8 cellular contexts compared by ENCODE assay signal in the genomic region with DNA sequence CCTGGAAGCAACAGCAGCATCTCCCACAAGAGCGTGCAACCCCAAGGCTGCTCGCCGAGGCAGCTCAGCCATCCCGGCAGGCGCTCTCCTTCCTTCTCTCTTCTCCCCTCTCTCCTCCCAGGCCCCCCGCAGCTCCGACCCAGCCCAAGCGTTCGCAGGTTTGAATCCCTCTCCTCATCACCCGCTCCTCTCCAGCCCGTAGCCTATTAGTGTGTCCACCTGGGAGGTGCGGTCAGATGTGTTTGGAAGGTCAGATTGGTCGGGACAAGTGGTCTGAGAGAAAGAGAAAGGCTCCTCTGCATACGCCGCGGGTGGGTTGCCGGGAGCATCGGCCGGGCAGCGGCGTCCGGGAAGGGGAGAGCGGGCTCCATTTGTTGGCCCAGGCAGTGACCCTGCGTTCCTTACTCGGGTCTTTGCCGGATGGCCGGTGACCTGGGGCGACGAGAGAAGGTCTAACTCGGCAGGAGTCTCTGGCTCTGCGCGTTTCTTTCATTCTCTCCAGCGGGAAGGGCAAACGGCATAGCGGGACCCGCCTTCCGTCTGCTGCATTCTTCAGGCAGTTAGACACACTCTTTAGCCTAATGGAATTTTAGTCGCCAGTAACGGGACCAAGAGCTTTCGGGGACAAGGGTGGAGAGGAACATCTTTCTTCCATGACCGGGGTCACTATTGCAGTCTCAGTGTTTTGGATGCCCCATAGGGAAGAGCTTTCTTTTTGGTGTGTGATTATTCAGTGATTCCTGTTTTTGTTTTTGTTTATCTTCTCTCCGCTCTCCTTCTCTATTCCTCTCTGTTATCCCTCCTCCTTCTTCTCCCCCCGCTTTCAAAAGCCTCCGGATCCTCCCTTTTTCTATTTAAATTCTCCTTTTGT. TPM values are rescaled to one million over a fixed set of nuclear protein-coding genes. Genes with fewer than 3 reads are reported as not detected.
DNase-seq lines count a peak whose midpoint lies in the region; ATAC-seq and TF ChIP-seq lines count a peak whose summit lies in the region.

No MANE protein-coding gene starts in this region.

- no peak overlapping the region for H2AK5ac ChIP-seq in H9 (ENCODE audit: insufficient read length, low read length)

- H3K9me2 ChIP-seq in SK-N-SH = no peaks in the 10 kb centered on the region

- no peak overlapping the region for H3K27ac ChIP-seq in H9 (ENCODE audit: insufficient read length, low read depth, low read length)
- H3K27ac ChIP-seq in SK-N-SH (ENCODE audit: low read depth in 2 of 2, low read length in 1 of 2) = peak overlapping the region in 1 of 2 experiments; percentile 65; a peak in 2 of 4 replicates
- peak overlapping the region; percentile 64 for H3K27ac ChIP-seq in ectodermal cell (ENCODE audit: insufficient read depth, low read depth, low read length, poor library complexity, severe bottlenecking)
- H3K27ac ChIP-seq in right lobe of liver = no peak overlapping the region
- H3K27ac ChIP-seq in stomach = no peak overlapping the region

- H3K4me1 Mint-ChIP-seq in H9 = peaks cover 20 to 26% of the 10 kb centered on the region in 2 experiments

- H3K27me3 ChIP-seq in H9 (ENCODE audit: insufficient read depth, low read length) = peaks cover 28% of the 10 kb centered on the region
- no peaks in the 10 kb centered on the region; the same call in 1 of the 2 replicates for H3K27me3 ChIP-seq in SK-N-SH (ENCODE audit: insufficient read depth)
- peaks cover 69% of the 10 kb centered on the region for H3K27me3 ChIP-seq in ectodermal cell (ENCODE audit: control insufficient read depth, insufficient read depth, low read length, poor library complexity, severe bottlenecking)
- peaks cover 5 to 31% of the 10 kb centered on the region in 2 donors for H3K27me3 ChIP-seq in right lobe of liver
- peaks cover 17 to 84% (median 47%) of the 10 kb centered on the region in 3 donors for H3K27me3 ChIP-seq in stomach

- H2AFZ ChIP-seq in H9 (ENCODE audit: low read length) = no peak overlapping the region
- peak overlapping the region; percentile 98 for H2AFZ ChIP-seq in SK-N-SH (ENCODE audit: low read depth)

- no peak overlapping the region for H3K4ac ChIP-seq in H9 (ENCODE audit: low read depth, low read length)

- DNase-seq in ELR (ENCODE audit: low read depth) (peak; percentile 64), H9 (peak; percentile 76), SK-N-SH (no peak), right lobe of liver (peak in 2 of 3 donors; percentile 21 to 35), stomach (peak; percentile 25), NCI-H2196 treated with DMSO at 0.1 percent for 48 hours (lab: John Stamatoyannopoulos, UW; ENCODE audit: unreplicated experiment) (no peak), NOMO-1 treated with DMSO at 0.1 percent for 48 hours (lab: John Stamatoyannopoulos, UW; ENCODE audit: unreplicated experiment) (no peak)

- H3K4me1 ChIP-seq in H9 (ENCODE audit: insufficient read depth, low read length) = no peaks in the 10 kb centered on the region
- peaks cover 0 to 25% of the 10 kb centered on the region in 2 experiments; a peak in 2 of 4 replicates for H3K4me1 ChIP-seq in SK-N-SH (ENCODE audit: control insufficient read depth in 1 of 2, insufficient read depth in 2 of 2, low read depth in 1 of 2, low read length in 1 of 2)
- peaks cover 4% of the 10 kb centered on the region for H3K4me1 ChIP-seq in ectodermal cell (ENCODE audit: control insufficient read depth, insufficient read depth, low read length)
- H3K4me1 ChIP-seq in right lobe of liver = peaks cover 0 to 20% (median 6%) of the 10 kb centered on the region in 4 donors
- H3K4me1 ChIP-seq in stomach = peaks cover 25 to 39% (median 30%) of the 10 kb centered on the region in 4 donors

- H3T11ph ChIP-seq in H9 (ENCODE audit: low read length) = no peak overlapping the region

- H3K4me3 ChIP-seq in SK-N-SH (ENCODE audit: low read depth in 2 of 2, low read length in 1 of 2) (peak overlapping the region; percentile 57 to 83), ectodermal cell (ENCODE audit: insufficient read depth, low read depth, low read length) (peak overlapping the region; percentile 61), right lobe of liver (peak overlapping the region; percentile 28 to 39 (median 37)), stomach (peak overlapping the region; percentile 42 to 58 (median 52))

- H3K14ac ChIP-seq in H9 (ENCODE audit: insufficient read depth, low read length) = no peak overlapping the region

- no peaks in the 10 kb centered on the region for H3K9me3 Mint-ChIP-seq in H9

- TF ChIP-seq POLR2A in right lobe of liver (IDR thresholded peaks at IDR 0.05) (no peak), stomach (IDR thresholded peaks at IDR 0.05) (no peak)

- no peaks in the 10 kb centered on the region for H3K9me3 ChIP-seq in H9 (ENCODE audit: control insufficient read depth, low read depth, low read length)
- H3K9me3 ChIP-seq in SK-N-SH = no peaks in the 10 kb centered on the region
- no peaks in the 10 kb centered on the region for H3K9me3 ChIP-seq in ectodermal cell (ENCODE audit: control insufficient read depth, low read length)
- H3K9me3 ChIP-seq in right lobe of liver = no peaks in the 10 kb centered on the region
- H3K9me3 ChIP-seq in stomach = no peaks in the 10 kb centered on the region

- H3K27ac Mint-ChIP-seq in H9 = peak overlapping the region in 1 of 3 experiments; percentile 90; a peak in 2 of 7 replicates

- H3K36me3 ChIP-seq in SK-N-SH (replicated peaks in 1 of 2; ENCODE audit: control insufficient read depth in 1 of 2, insufficient read depth in 2 of 2, low read length in 1 of 2) (no peaks in the 10 kb centered on the region), ectodermal cell (ENCODE audit: control insufficient read depth, insufficient read depth, low read length) (no peaks in the 10 kb centered on the region), right lobe of liver (no peaks in the 10 kb centered on the region), stomach (no peaks in the 10 kb centered on the region)

- TF ChIP-seq CTCF in H9 (conservative IDR thresholded peaks at IDR 0.05) = no peak
- no peak for TF ChIP-seq CTCF in SK-N-SH (IDR thresholded peaks at IDR 0.05)
- TF ChIP-seq CTCF in right lobe of liver (IDR thresholded peaks at IDR 0.05) = no peak
- TF ChIP-seq CTCF in stomach (IDR thresholded peaks at IDR 0.05) = no peak

- H4K20me1 ChIP-seq in H9 (ENCODE audit: control insufficient read depth, insufficient read depth, insufficient read length) (no peaks in the 10 kb centered on the region), SK-N-SH (ENCODE audit: insufficient read depth) (no peaks in the 10 kb centered on the region)

- H3K79me2 ChIP-seq in H9 (ENCODE audit: insufficient read depth, low read length) (no peaks in the 10 kb centered on the region), SK-N-SH (ENCODE audit: insufficient read depth) (no peaks in the 10 kb centered on the region)

- H2BK120ac ChIP-seq in H9 (ENCODE audit: low read depth, low read length, poor library complexity, severe bottlenecking) = no peak overlapping the region

- no peak overlapping the region for H3K23ac ChIP-seq in H9 (ENCODE audit: insufficient read length, low read depth, low read length)

- POLR2A ChIA-PET in SK-N-SH (lab: Yijun Ruan, JAX) = no interaction called here

- no peak overlapping the region for H4K8ac ChIP-seq in H9 (replicated peaks; ENCODE audit: insufficient read length, low read depth, low read length)

- H4K91ac ChIP-seq in H9 (ENCODE audit: insufficient read length, low read depth, low read length) = no peak overlapping the region

- no peak overlapping the region for H2BK15ac ChIP-seq in H9 (ENCODE audit: low read depth, low read length)

- no peak overlapping the region for H4K5ac ChIP-seq in H9 (ENCODE audit: insufficient read length, low read depth, low read length)

- CTCF ChIA-PET in SK-N-SH (lab: Yijun Ruan, JAX) = interaction anchor here (0.6 to 3.5 kb wide), 11 partner anchors 8 to 1389 kb away, joined by 3 to 15 read pairs (median 4); no protein-coding TSS in a partner anchor

- no peak overlapping the region for H3K9ac ChIP-seq in H9 (ENCODE audit: extremely low read depth, insufficient read length, low read length)
- H3K9ac ChIP-seq in SK-N-SH = peak overlapping the region; percentile 35; the same call in 1 of the 2 replicates

- H3K4me2 ChIP-seq in H9 (ENCODE audit: insufficient read depth, insufficient read length, low read length) (peak overlapping the region; percentile 77), SK-N-SH (peak overlapping the region; percentile 90)

- peaks cover 79% of the 10 kb centered on the region for H3K27me3 Mint-ChIP-seq in H9 (ENCODE audit: low read depth)

- H3F3A ChIP-seq in SK-N-SH (replicated peaks; ENCODE audit: insufficient read depth) = no peaks in the 10 kb centered on the region

- H3K56ac ChIP-seq in H9 (ENCODE audit: insufficient read length, low read depth, low read length) = no peak overlapping the region

- peaks cover 14% of the 10 kb centered on the region for H3K23me2 ChIP-seq in H9 (ENCODE audit: insufficient read length, low read depth, low read length, poor library complexity, severe bottlenecking)

- TF ChIP-seq EP300 in SK-N-SH (IDR thresholded peaks at IDR 0.05; ENCODE audit: borderline replicate concordance in 1 of 2, low read depth in 1 of 2, low read length in 1 of 2) = no peak
- no peak for TF ChIP-seq EP300 in stomach (IDR thresholded peaks at IDR 0.05)

- no peaks in the 10 kb centered on the region; a peak in 1 of 7 replicates for H3K36me3 Mint-ChIP-seq in H9 (ENCODE audit: insufficient read depth in 1 of 3, low read depth in 3 of 3)

- H2BK5ac ChIP-seq in H9 (ENCODE audit: insufficient read length, low read length) = no peak overlapping the region

- intact Hi-C loops in right lobe of liver (cut with DNase I) = no loop called here
- intact Hi-C loops in stomach (cut with DNase I; ENCODE audit: low total_unique reads) = no loop called here

- TF ChIP-seq RAD21 in SK-N-SH (IDR thresholded peaks at IDR 0.05; ENCODE audit: low read length) = no peak

- no peak overlapping the region for H2BK20ac ChIP-seq in H9 (ENCODE audit: low read depth, low read length, poor library complexity, severe bottlenecking)

- WGBS in H9 (ENCODE audit: extremely low coverage, insufficient read length, low lambda C conversion rate) = no CpG with 5 or more reads among the region's 44 CpGs
- WGBS in SK-N-SH (ENCODE audit: low lambda C conversion rate) = 2% methylated on average over 23 of the region's 44 CpGs
- WGBS in ectodermal cell, 2 experiments = 0 to 1% methylated on average over 43 to 44 of the region's 44 CpGs
- WGBS in right lobe of liver (ENCODE audit: insufficient coverage, low coverage, low lambda C conversion rate, missing lambda C conversion rate) = 0% methylated on average over 11 of the region's 44 CpGs
- 1 to 6% (median 2%) methylated on average over 34 to 44 of the region's 44 CpGs for WGBS in stomach, 5 donors

- H2BK12ac ChIP-seq in H9 (ENCODE audit: insufficient read length, low read depth, low read length) = no peak overlapping the region

- no peak overlapping the region for H3K18ac ChIP-seq in H9 (ENCODE audit: insufficient read length, low read depth, low read length)

- peak overlapping the region; percentile 71 to 84 for H3K4me3 Mint-ChIP-seq in H9

- H3K79me1 ChIP-seq in H9 (ENCODE audit: insufficient read depth, low read depth, low read length, poor library complexity, severe bottlenecking) = no peaks in the 10 kb centered on the region

- ATAC-seq in right lobe of liver = peak; percentile 46 to 54 (median 50)

RNA-seq across cellular contexts. Expression of a gene that starts 1.1 kb away (rescaled TPM):
- total RNA-seq in H9 (2021) = 0.39 and 1.1 TPM in 2 replicates
- 5.4 and 5.8 TPM in 2 replicates for polyA plus RNA-seq in SK-N-SH (2012; rRNA removed)
- 6.8 and 7.0 TPM in 2 replicates for polyA plus RNA-seq in SK-N-SH (2012; cell fraction: cytosol; rRNA removed)
- 2.1 and 2.9 TPM in 2 replicates for polyA plus RNA-seq in SK-N-SH (2012; cell fraction: nucleus; rRNA removed)
- 2.3 TPM for polyA plus RNA-seq in ectodermal cell (2013, experiment 1 of 4)
- 2.6 TPM for polyA plus RNA-seq in ectodermal cell (2013, experiment 2 of 4)
- 4.2 TPM for polyA plus RNA-seq in ectodermal cell (2013, experiment 3 of 4)
- 2.2 TPM for polyA plus RNA-seq in ectodermal cell (2013, experiment 4 of 4)
- total RNA-seq in right lobe of liver = not detected
- total RNA-seq in stomach = under 1 TPM in 2 of 5 donors, not detected in 3; 0.29 to 0.37 TPM
- under 1 TPM; 0.23 to 0.50 (median 0.46) TPM for polyA plus RNA-seq in stomach

Comparison
In these comparisons a context has a peak if more than half of its experiments do, and no peak if none do; other contexts are left out.
1. DNase-seq: peak in ELR (single experiment), H9 (single experiment), right lobe of liver (2 of 3) and stomach (single experiment); none in SK-N-SH (single experiment), NCI-H2196 treated with DMSO at 0.1 percent for 48 hours (single experiment) and NOMO-1 treated with DMSO at 0.1 percent for 48 hours (single experiment).
2. Peak in every context shown above with its lines, with median percentiles within 50 percentile points of each other: H3K4me3 ChIP-seq.